In genomic region chr17:14116263-14117024, GRCh38 we compare ENCODE assay signal across 19 cellular contexts. TPM values are rescaled to one million over a fixed set of nuclear protein-coding genes. Genes with fewer than 3 reads are reported as not detected.
DNase-seq lines count a peak whose midpoint lies in the region; ATAC-seq and TF ChIP-seq lines count a peak whose summit lies in the region.
"Had no signal": no experiment of that assay in that cellular context is flagged by ENCODE, and none has a peak within 500 bp of the region (broad histone marks: within the 10 kb centered on the region; RNA-seq: fewer than 3 reads in every experiment).

No MANE protein-coding gene starts in this region.

- WGBS in H9 (ENCODE audit: extremely low coverage, insufficient read length, low lambda C conversion rate) = no CpG with 5 or more reads among the region's 4 CpGs

- no peak overlapping the region for H2BK120ac ChIP-seq in H9 (ENCODE audit: low read depth, low read length, poor library complexity, severe bottlenecking)

- no peak for ATAC-seq in activated CD8-positive, alpha-beta memory T cell treated with anti-CD3 and anti-CD28 coated beads, Interleukin-2, amount 10 ng/mL, durations not matched to agents 7 days and 5 days
- no peak for ATAC-seq in CD8-positive, alpha-beta T cell
- peak; percentile 33 for ATAC-seq in stimulated activated effector memory CD8-positive, alpha-beta T cell treated with anti-CD3 and anti-CD28 coated beads, Interleukin-12 subunit alpha, Interleukin-12 subunit beta, amount 100 ng/mL, for 72 hours
- ATAC-seq: GM12878, K562 had no signal

- H3K9ac ChIP-seq in H9 (ENCODE audit: extremely low read depth, insufficient read length, low read length) = no peak overlapping the region

- no peaks in the 10 kb centered on the region for H3K27me3 Mint-ChIP-seq in activated CD8-positive, alpha-beta memory T cell treated with anti-CD3 and anti-CD28 coated beads, Interleukin-2, amount 10 ng/mL, durations not matched to agents 7 days and 5 days
- H3K27me3 Mint-ChIP-seq in CD8-positive, alpha-beta T cell (ENCODE audit: low read depth) = no peaks in the 10 kb centered on the region
- H3K27me3 Mint-ChIP-seq in activated T-helper 1 cell treated with anti-CD3 and anti-CD28 coated beads, Interleukin-12 subunit alpha, Interleukin-12 subunit beta, Interleukin-2, Interleukin-4 antibody, amounts not matched to agents 30 ng/mL and 10 ng/mL and 1 ng/mL, durations not matched to agents 14 hours and 24 hours and 36 hours (ENCODE audit: insufficient read depth) = no peaks in the 10 kb centered on the region
- no peaks in the 10 kb centered on the region for H3K27me3 Mint-ChIP-seq in H9 (ENCODE audit: low read depth)
- no peaks in the 10 kb centered on the region for H3K27me3 Mint-ChIP-seq in endothelial cell (ENCODE audit: unreplicated experiment)

- peaks cover 37% of the 10 kb centered on the region for H3K36me3 Mint-ChIP-seq in activated CD8-positive, alpha-beta memory T cell treated with anti-CD3 and anti-CD28 coated beads, Interleukin-2, amount 10 ng/mL, durations not matched to agents 7 days and 5 days
- no peaks in the 10 kb centered on the region for H3K36me3 Mint-ChIP-seq in CD8-positive, alpha-beta T cell
- peaks cover 32% of the 10 kb centered on the region for H3K36me3 Mint-ChIP-seq in activated T-helper 1 cell treated with anti-CD3 and anti-CD28 coated beads, Interleukin-12 subunit alpha, Interleukin-12 subunit beta, Interleukin-2, Interleukin-4 antibody, amounts not matched to agents 30 ng/mL and 10 ng/mL and 1 ng/mL, durations not matched to agents 14 hours and 24 hours and 36 hours (ENCODE audit: low read depth)
- no peaks in the 10 kb centered on the region for H3K36me3 Mint-ChIP-seq in stimulated activated effector memory CD8-positive, alpha-beta T cell treated with anti-CD3 and anti-CD28 coated beads, Interleukin-12 subunit alpha, Interleukin-12 subunit beta, amount 100 ng/mL, for 72 hours
- H3K36me3 Mint-ChIP-seq in H9 (ENCODE audit: insufficient read depth in 1 of 3, low read depth in 3 of 3) (peaks cover 0 to 5% (median 4%) of the 10 kb centered on the region in 3 experiments; a peak in 5 of 7 replicates), endothelial cell (ENCODE audit: low read depth, unreplicated experiment) (no peaks in the 10 kb centered on the region)

- no peak overlapping the region for H2BK5ac ChIP-seq in H9 (ENCODE audit: insufficient read length, low read length)

- H3K27me3 ChIP-seq in CD8-positive, alpha-beta T cell (ENCODE audit: insufficient read depth, low read length) = no peaks in the 10 kb centered on the region
- H3K27me3 ChIP-seq in H9 (ENCODE audit: insufficient read depth, low read length) = no peaks in the 10 kb centered on the region

- intact Hi-C loops in CD8-positive, alpha-beta T cell (cut with DNase I, micrococcal nuclease) = no loop called here
- intact Hi-C loops in activated T-helper 1 cell treated with anti-CD3 and anti-CD28 coated beads, Interleukin-12 subunit alpha, Interleukin-12 subunit beta, Interleukin-2, Interleukin-4 antibody, amounts not matched to agents 30 ng/mL and 10 ng/mL and 1 ng/mL, durations not matched to agents 14 hours and 24 hours and 36 hours (cut with micrococcal nuclease) = loop anchor here (1.0 to 5.0 kb wide), 3 partner anchors 8 to 519 kb away; no protein-coding TSS in a partner anchor

- no peak overlapping the region for H3K4me2 ChIP-seq in H9 (ENCODE audit: insufficient read depth, insufficient read length, low read length)

- no peak overlapping the region for H2BK20ac ChIP-seq in H9 (ENCODE audit: low read depth, low read length, poor library complexity, severe bottlenecking)

- H4K91ac ChIP-seq in H9 (ENCODE audit: insufficient read length, low read depth, low read length) = no peak overlapping the region

- H3K27ac Mint-ChIP-seq in activated CD8-positive, alpha-beta memory T cell treated with anti-CD3 and anti-CD28 coated beads, Interleukin-2, amount 10 ng/mL, durations not matched to agents 7 days and 5 days = peak overlapping the region; percentile 5
- H3K27ac Mint-ChIP-seq in CD8-positive, alpha-beta T cell = peak overlapping the region; percentile 55
- H3K27ac Mint-ChIP-seq in activated T-helper 1 cell treated with anti-CD3 and anti-CD28 coated beads, Interleukin-12 subunit alpha, Interleukin-12 subunit beta, Interleukin-2, Interleukin-4 antibody, amounts not matched to agents 30 ng/mL and 10 ng/mL and 1 ng/mL, durations not matched to agents 14 hours and 24 hours and 36 hours = peak overlapping the region; percentile 94
- no peak overlapping the region for H3K27ac Mint-ChIP-seq in stimulated activated effector memory CD8-positive, alpha-beta T cell treated with anti-CD3 and anti-CD28 coated beads, Interleukin-12 subunit alpha, Interleukin-12 subunit beta, amount 100 ng/mL, for 72 hours
- H3K27ac Mint-ChIP-seq in H9 = no peak overlapping the region
- H3K27ac Mint-ChIP-seq in endothelial cell (ENCODE audit: unreplicated experiment) = no peak overlapping the region

- H3K4me3 ChIP-seq in CD8-positive, alpha-beta T cell (ENCODE audit: low read depth, low read length) = no peak overlapping the region
- H3K4me3 ChIP-seq: GM12878, K562 had no signal

- peaks cover 60% of the 10 kb centered on the region for H3K4me1 Mint-ChIP-seq in activated CD8-positive, alpha-beta memory T cell treated with anti-CD3 and anti-CD28 coated beads, Interleukin-2, amount 10 ng/mL, durations not matched to agents 7 days and 5 days
- H3K4me1 Mint-ChIP-seq in CD8-positive, alpha-beta T cell (ENCODE audit: low read depth) = peaks cover 65% of the 10 kb centered on the region
- H3K4me1 Mint-ChIP-seq in activated T-helper 1 cell treated with anti-CD3 and anti-CD28 coated beads, Interleukin-12 subunit alpha, Interleukin-12 subunit beta, Interleukin-2, Interleukin-4 antibody, amounts not matched to agents 30 ng/mL and 10 ng/mL and 1 ng/mL, durations not matched to agents 14 hours and 24 hours and 36 hours (ENCODE audit: low read depth) = peaks cover 91% of the 10 kb centered on the region
- H3K4me1 Mint-ChIP-seq in stimulated activated effector memory CD8-positive, alpha-beta T cell treated with anti-CD3 and anti-CD28 coated beads, Interleukin-12 subunit alpha, Interleukin-12 subunit beta, amount 100 ng/mL, for 72 hours = peaks cover 65% of the 10 kb centered on the region
- peaks cover 10 to 20% of the 10 kb centered on the region in 2 experiments; a peak in 3 of 4 replicates for H3K4me1 Mint-ChIP-seq in H9
- H3K4me1 Mint-ChIP-seq in endothelial cell (ENCODE audit: unreplicated experiment) = no peaks in the 10 kb centered on the region
- H3K4me1 Mint-ChIP-seq: CD14-positive monocyte had no signal

- no peak overlapping the region for H2BK12ac ChIP-seq in H9 (ENCODE audit: insufficient read length, low read depth, low read length)

- H2BK15ac ChIP-seq in H9 (ENCODE audit: low read depth, low read length) = no peak overlapping the region

- no peak overlapping the region for H2AFZ ChIP-seq in H9 (ENCODE audit: low read length)

- H3K23me2 ChIP-seq in H9 (ENCODE audit: insufficient read length, low read depth, low read length, poor library complexity, severe bottlenecking) = no peaks in the 10 kb centered on the region

- H3K9me3 ChIP-seq in CD8-positive, alpha-beta T cell (ENCODE audit: low read length) = no peaks in the 10 kb centered on the region
- no peaks in the 10 kb centered on the region for H3K9me3 ChIP-seq in H9 (ENCODE audit: control insufficient read depth, low read depth, low read length)

- H3K14ac ChIP-seq in H9 (ENCODE audit: insufficient read depth, low read length) = no peak overlapping the region

- no peak overlapping the region for H3K56ac ChIP-seq in H9 (ENCODE audit: insufficient read length, low read depth, low read length)

- H4K5ac ChIP-seq in H9 (ENCODE audit: insufficient read length, low read depth, low read length) = no peak overlapping the region

- H3K18ac ChIP-seq in H9 (ENCODE audit: insufficient read length, low read depth, low read length) = no peak overlapping the region

- H3K9me3 Mint-ChIP-seq in activated CD8-positive, alpha-beta memory T cell treated with anti-CD3 and anti-CD28 coated beads, Interleukin-2, amount 10 ng/mL, durations not matched to agents 7 days and 5 days (ENCODE audit: low read depth) = no peaks in the 10 kb centered on the region
- H3K9me3 Mint-ChIP-seq in CD8-positive, alpha-beta T cell = peaks cover 2% of the 10 kb centered on the region
- peaks cover 12% of the 10 kb centered on the region for H3K9me3 Mint-ChIP-seq in activated T-helper 1 cell treated with anti-CD3 and anti-CD28 coated beads, Interleukin-12 subunit alpha, Interleukin-12 subunit beta, Interleukin-2, Interleukin-4 antibody, amounts not matched to agents 30 ng/mL and 10 ng/mL and 1 ng/mL, durations not matched to agents 14 hours and 24 hours and 36 hours
- peaks cover 9% of the 10 kb centered on the region for H3K9me3 Mint-ChIP-seq in stimulated activated effector memory CD8-positive, alpha-beta T cell treated with anti-CD3 and anti-CD28 coated beads, Interleukin-12 subunit alpha, Interleukin-12 subunit beta, amount 100 ng/mL, for 72 hours
- H3K9me3 Mint-ChIP-seq in H9 = no peaks in the 10 kb centered on the region
- H3K9me3 Mint-ChIP-seq in endothelial cell (ENCODE audit: unreplicated experiment) = no peaks in the 10 kb centered on the region

- no peak for DNase-seq in activated CD8-positive, alpha-beta memory T cell treated with anti-CD3 and anti-CD28 coated beads, Interleukin-2, amount 10 ng/mL, durations not matched to agents 7 days and 5 days
- DNase-seq in activated CD8-positive, alpha-beta memory T cell treated with anti-CD3 and anti-CD28 coated beads for 24 hours = no peak
- DNase-seq in CD8-positive, alpha-beta T cell = no peak
- DNase-seq in activated T-helper 1 cell treated with anti-CD3 and anti-CD28 coated beads, Interleukin-12 subunit alpha, Interleukin-12 subunit beta, Interleukin-2, Interleukin-4 antibody, amounts not matched to agents 30 ng/mL and 10 ng/mL and 1 ng/mL, durations not matched to agents 14 hours and 24 hours and 36 hours (ENCODE audit: low spot score) = no peak
- no peak for DNase-seq in stimulated activated effector memory CD8-positive, alpha-beta T cell treated with anti-CD3 and anti-CD28 coated beads, Interleukin-12 subunit alpha, Interleukin-12 subunit beta, amount 100 ng/mL, for 72 hours (ENCODE audit: low spot score in 2 of 2)
- DNase-seq in H9 (no peak), endothelial cell (ENCODE audit: low spot score) (no peak)
- DNase-seq: ACHN, AML-193, Calu3, DMS79, HCEC 1CT, NCI-H1417, NCI-H187 treated with DMSO at 0.1 percent for 48 hours, RPMI8226, SIG-M5 had no signal

- H3K27ac ChIP-seq in CD8-positive, alpha-beta T cell (ENCODE audit: low read depth, low read length) = no peak overlapping the region
- no peak overlapping the region for H3K27ac ChIP-seq in H9 (ENCODE audit: insufficient read length, low read depth, low read length)

- CTCF ChIA-PET in activated CD8-positive, alpha-beta memory T cell treated with anti-CD3 and anti-CD28 coated beads, Interleukin-2, amount 10 ng/mL, durations not matched to agents 7 days and 5 days (lab: Charles Lee) = no interaction called here
- CTCF ChIA-PET in CD8-positive, alpha-beta T cell (lab: Charles Lee) = no interaction called here

- POLR2A ChIA-PET in CD8-positive, alpha-beta T cell (lab: Charles Lee) = no interaction called here

- H2AK5ac ChIP-seq in H9 (ENCODE audit: insufficient read length, low read length) = no peak overlapping the region

- H3K36me3 ChIP-seq in CD8-positive, alpha-beta T cell (ENCODE audit: insufficient read depth, low read length) = no peaks in the 10 kb centered on the region

- H3K4ac ChIP-seq in H9 (ENCODE audit: low read depth, low read length) = no peak overlapping the region

- no peaks in the 10 kb centered on the region for H3K79me1 ChIP-seq in H9 (ENCODE audit: insufficient read depth, low read depth, low read length, poor library complexity, severe bottlenecking)

- no peaks in the 10 kb centered on the region; the same call in 1 of the 2 replicates for H3K79me2 ChIP-seq in H9 (ENCODE audit: insufficient read depth, low read length)

- H3K4me1 ChIP-seq in CD8-positive, alpha-beta T cell (ENCODE audit: insufficient read depth, low read length) = peaks cover 3% of the 10 kb centered on the region
- H3K4me1 ChIP-seq in H9 (ENCODE audit: insufficient read depth, low read length) = no peaks in the 10 kb centered on the region

- TF ChIP-seq CTCF in CD8-positive, alpha-beta T cell (IDR thresholded peaks at IDR 0.05) = no peak
- TF ChIP-seq CTCF in H9 (conservative IDR thresholded peaks at IDR 0.05) = no peak
- no peak for TF ChIP-seq CTCF in endothelial cell (IDR thresholded peaks at IDR 0.05; ENCODE audit: unreplicated experiment)

- no peaks in the 10 kb centered on the region for H4K20me1 ChIP-seq in H9 (ENCODE audit: control insufficient read depth, insufficient read depth, insufficient read length)

- H3K23ac ChIP-seq in H9 (ENCODE audit: insufficient read length, low read depth, low read length) = no peak overlapping the region

- no peak overlapping the region for H3T11ph ChIP-seq in H9 (ENCODE audit: low read length)

- no peak overlapping the region for H4K8ac ChIP-seq in H9 (replicated peaks; ENCODE audit: insufficient read length, low read depth, low read length)

- H3K4me3 Mint-ChIP-seq in activated CD8-positive, alpha-beta memory T cell treated with anti-CD3 and anti-CD28 coated beads, Interleukin-2, amount 10 ng/mL, durations not matched to agents 7 days and 5 days = no peak overlapping the region
- H3K4me3 Mint-ChIP-seq in CD8-positive, alpha-beta T cell = no peak overlapping the region
- H3K4me3 Mint-ChIP-seq in activated T-helper 1 cell treated with anti-CD3 and anti-CD28 coated beads, Interleukin-12 subunit alpha, Interleukin-12 subunit beta, Interleukin-2, Interleukin-4 antibody, amounts not matched to agents 30 ng/mL and 10 ng/mL and 1 ng/mL, durations not matched to agents 14 hours and 24 hours and 36 hours = peak overlapping the region; percentile 34
- peak overlapping the region; percentile 1 for H3K4me3 Mint-ChIP-seq in stimulated activated effector memory CD8-positive, alpha-beta T cell treated with anti-CD3 and anti-CD28 coated beads, Interleukin-12 subunit alpha, Interleukin-12 subunit beta, amount 100 ng/mL, for 72 hours
- H3K4me3 Mint-ChIP-seq in H9 (no peak overlapping the region), endothelial cell (ENCODE audit: unreplicated experiment) (no peak overlapping the region)
- H3K4me3 Mint-ChIP-seq: CD14-positive monocyte had no signal

RNA-seq across cellular contexts. Expression of gene COX10, which starts 47.1 kb away (rescaled TPM):
- total RNA-seq in activated CD8-positive, alpha-beta memory T cell treated with anti-CD3 and anti-CD28 coated beads, Interleukin-2, amount 10 ng/mL, durations not matched to agents 7 days and 5 days = 10 to 100 TPM; 20.3 to 29.7 TPM
- total RNA-seq in CD8-positive, alpha-beta T cell = 10 to 100 TPM; 13.4 to 14.4 TPM
- total RNA-seq in activated T-helper 1 cell treated with anti-CD3 and anti-CD28 coated beads, Interleukin-12 subunit alpha, Interleukin-12 subunit beta, Interleukin-2, Interleukin-4 antibody, amounts not matched to agents 30 ng/mL and 10 ng/mL and 1 ng/mL, durations not matched to agents 14 hours and 24 hours and 36 hours = 40.1 and 41.7 TPM in 2 replicates
- total RNA-seq in H9 (2021) = 20.6 TPM in 2 replicates
- 12.5 TPM for total RNA-seq in endothelial cell (ENCODE audit: unreplicated experiment)

Comparison
In these comparisons a context has a peak if more than half of its experiments do, and no peak if none do; other contexts are left out.
1. H3K27ac Mint-ChIP-seq: peak in activated CD8-positive, alpha-beta memory T cell treated with anti-CD3 and anti-CD28 coated beads, Interleukin-2, amount 10 ng/mL, durations not matched to agents 7 days and 5 days (single experiment), CD8-positive, alpha-beta T cell (single experiment) and activated T-helper 1 cell treated with anti-CD3 and anti-CD28 coated beads, Interleukin-12 subunit alpha, Interleukin-12 subunit beta, Interleukin-2, Interleukin-4 antibody, amounts not matched to agents 30 ng/mL and 10 ng/mL and 1 ng/mL, durations not matched to agents 14 hours and 24 hours and 36 hours (single experiment); none in stimulated activated effector memory CD8-positive, alpha-beta T cell treated with anti-CD3 and anti-CD28 coated beads, Interleukin-12 subunit alpha, Interleukin-12 subunit beta, amount 100 ng/mL, for 72 hours (single experiment), H9 (0 of 3) and endothelial cell (single experiment).
2. H3K4me3 Mint-ChIP-seq: peak in activated T-helper 1 cell treated with anti-CD3 and anti-CD28 coated beads, Interleukin-12 subunit alpha, Interleukin-12 subunit beta, Interleukin-2, Interleukin-4 antibody, amounts not matched to agents 30 ng/mL and 10 ng/mL and 1 ng/mL, durations not matched to agents 14 hours and 24 hours and 36 hours (single experiment) and stimulated activated effector memory CD8-positive, alpha-beta T cell treated with anti-CD3 and anti-CD28 coated beads, Interleukin-12 subunit alpha, Interleukin-12 subunit beta, amount 100 ng/mL, for 72 hours (single experiment); none in activated CD8-positive, alpha-beta memory T cell treated with anti-CD3 and anti-CD28 coated beads, Interleukin-2, amount 10 ng/mL, durations not matched to agents 7 days and 5 days (single experiment), CD8-positive, alpha-beta T cell (single experiment), H9 (0 of 2) and endothelial cell (single experiment).